11 cellular contexts compared by ENCODE assay signal in the genomic region with DNA sequence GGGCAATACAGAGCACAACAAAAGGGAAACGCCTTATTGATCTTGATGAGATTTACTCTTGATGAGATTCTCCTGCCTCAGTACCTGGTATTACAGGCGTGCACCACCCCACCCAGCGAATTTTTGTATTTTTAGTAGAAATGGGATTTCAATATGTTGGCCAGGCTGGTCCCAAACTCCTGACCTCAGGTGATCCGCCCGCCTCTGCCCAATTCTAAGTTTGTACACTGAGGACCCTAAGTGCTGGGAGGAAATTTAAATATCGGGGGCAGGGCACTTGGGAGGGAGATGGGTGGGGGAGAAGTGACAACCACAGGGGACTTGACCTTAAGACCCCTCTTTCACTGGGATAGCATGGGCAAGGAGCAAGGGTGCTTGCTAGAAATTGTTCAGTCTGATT. TPM values are rescaled to one million over a fixed set of nuclear protein-coding genes. Genes with fewer than 3 reads are reported as not detected.
A peak's percentile ranks its signal among the peaks of the same experiment; 100 is the strongest.
DNase-seq lines count a peak whose midpoint lies in the region; ATAC-seq, FAIRE-seq and TF ChIP-seq lines count a peak whose summit lies in the region.
"Had no signal": no experiment of that assay in that cellular context is flagged by ENCODE, and none has a peak within 500 bp of the region (broad histone marks: within the 10 kb centered on the region; RNA-seq: fewer than 3 reads in every experiment).

No MANE protein-coding gene starts in this region.

- POLR2A ChIA-PET in CD4-positive, alpha-beta memory T cell (lab: Charles Lee; ENCODE audit: partially characterized antibody): interaction anchor here (1.2 to 13.4 kb wide), 5 partner anchors 14 to 256 kb away, joined by 4 to 250 read pairs (median 13); a partner anchor contains a TSS

- no peak for TF ChIP-seq EP300 in neural cell (conservative IDR thresholded peaks at IDR 0.05; ENCODE audit: poor library complexity, severe bottlenecking)

- H3K9ac ChIP-seq in Karpas-422 (ENCODE audit: low read length) (peak overlapping the region; percentile 93; the same call in 1 of the 2 replicates), neural cell (ENCODE audit: low read length) (no peak overlapping the region)

- intact Hi-C loops in CD4-positive, alpha-beta memory T cell (cut with micrococcal nuclease): no loop called here

- no peak for FAIRE-seq in frontal cortex (lab: Jason Lieb, UNC)

- peak overlapping the region; percentile 80 for H3K4me2 ChIP-seq in Karpas-422 (ENCODE audit: low read depth, low read length, poor library complexity, severe bottlenecking)
- no peak overlapping the region for H3K4me2 ChIP-seq in neural cell (ENCODE audit: low read length)

- peaks cover 69% of the 10 kb centered on the region for H4K20me1 ChIP-seq in Karpas-422 (ENCODE audit: insufficient read depth, low read depth, low read length)
- H4K20me1 ChIP-seq in neural cell (ENCODE audit: insufficient read depth): no peaks in the 10 kb centered on the region

- H3K4me1 Mint-ChIP-seq in CD4-positive, alpha-beta memory T cell: peaks cover 61 to 94% (median 72%) of the 10 kb centered on the region in 4 donors
- peaks cover 79% of the 10 kb centered on the region for H3K4me1 Mint-ChIP-seq in central memory CD8-positive, alpha-beta T cell

- peaks cover 81% of the 10 kb centered on the region for H3K4me1 ChIP-seq in CD4-positive, alpha-beta memory T cell (ENCODE audit: insufficient read depth, low read length)
- peaks cover 52% of the 10 kb centered on the region for H3K4me1 ChIP-seq in Karpas-422 (ENCODE audit: low read length)

- no peaks in the 10 kb centered on the region for H3K27me3 ChIP-seq in CD4-positive, alpha-beta memory T cell (ENCODE audit: insufficient read depth, low read length)
- H3K27me3 ChIP-seq in Karpas-422 (ENCODE audit: low read length) (no peaks in the 10 kb centered on the region), neural cell (ENCODE audit: insufficient read depth, low read depth, low read length) (no peaks in the 10 kb centered on the region)

- H3K36me3 Mint-ChIP-seq in CD4-positive, alpha-beta memory T cell: peaks cover 43 to 72% of the 10 kb centered on the region in 2 donors
- peaks cover 78% of the 10 kb centered on the region for H3K36me3 Mint-ChIP-seq in central memory CD8-positive, alpha-beta T cell (ENCODE audit: insufficient read depth)

- no peak overlapping the region for H2AFZ ChIP-seq in Karpas-422 (ENCODE audit: low read length)
- no peak overlapping the region for H2AFZ ChIP-seq in neural cell (ENCODE audit: low read depth, low read length)

- TF ChIP-seq CTCF in neural cell (IDR thresholded peaks at IDR 0.05; ENCODE audit: poor library complexity, severe bottlenecking): no peak

- H3F3A ChIP-seq in neural cell (ENCODE audit: insufficient read depth, low read length, poor library complexity, severe bottlenecking): no peaks in the 10 kb centered on the region

- no peak for ATAC-seq in central memory CD8-positive, alpha-beta T cell (replicated peaks; ENCODE audit: extremely low read depth, poor library complexity, severe bottlenecking)

- peak overlapping the region; percentile 93 to 98 (median 95) for H3K27ac Mint-ChIP-seq in CD4-positive, alpha-beta memory T cell
- H3K27ac Mint-ChIP-seq in central memory CD8-positive, alpha-beta T cell (ENCODE audit: low read depth): peak overlapping the region; percentile 88

- H3K27me3 Mint-ChIP-seq in CD4-positive, alpha-beta memory T cell: no peaks in the 10 kb centered on the region
- H3K27me3 Mint-ChIP-seq in central memory CD8-positive, alpha-beta T cell: no peaks in the 10 kb centered on the region

- TF ChIP-seq RAD21 in neural cell (conservative IDR thresholded peaks at IDR 0.05): no peak

- H3K27ac ChIP-seq in CD4-positive, alpha-beta memory T cell (ENCODE audit: low read depth, low read length): peak overlapping the region; percentile 100
- H3K27ac ChIP-seq in Karpas-422 (ENCODE audit: low read length) (peak overlapping the region; percentile 87), neural cell (ENCODE audit: low read length) (no peak overlapping the region)

- H3K4me3 ChIP-seq in CD4-positive, alpha-beta memory T cell (ENCODE audit: low read length in 2 of 2): peak overlapping the region; percentile 63 to 70
- H3K4me3 ChIP-seq in Karpas-422 (ENCODE audit: low read length) (peak overlapping the region; percentile 90; the same call in 1 of the 2 replicates), neural cell (ENCODE audit: low read length) (peak overlapping the region; percentile 68)

- H3K9me3 ChIP-seq in CD4-positive, alpha-beta memory T cell (ENCODE audit: control insufficient read depth in 1 of 2, low read length in 2 of 2): no peaks in the 10 kb centered on the region
- H3K9me3 ChIP-seq in Karpas-422 (ENCODE audit: low read length): no peaks in the 10 kb centered on the region
- H3K9me3 ChIP-seq in neural cell (ENCODE audit: low read length): no peaks in the 10 kb centered on the region

- H3K4me3 Mint-ChIP-seq in CD4-positive, alpha-beta memory T cell: peak overlapping the region; percentile 88 to 95 (median 93)
- peak overlapping the region; percentile 91 for H3K4me3 Mint-ChIP-seq in central memory CD8-positive, alpha-beta T cell

- no peak for DNase-seq in CD4-positive, alpha-beta memory T cell
- DNase-seq in Karpas-422: no peak
- no peak for DNase-seq in central memory CD8-positive, alpha-beta T cell (ENCODE audit: low spot score in 2 of 2)
- DNase-seq in NCI-H774 (lab: John Stamatoyannopoulos, UW): no peak
- DNase-seq in NCI-H187 (lab: John Stamatoyannopoulos, UW): no peak
- DNase-seq in amygdala (lab: John Stamatoyannopoulos, UW): no peak
- DNase-seq in frontal cortex (ENCODE audit: low spot score in 2 of 2): no peak
- DNase-seq: NCI-H1436 had no signal

- H3K79me2 ChIP-seq in Karpas-422 (ENCODE audit: low read length) (peaks cover 89% of the 10 kb centered on the region), neural cell (replicated peaks; ENCODE audit: insufficient read depth, low read length) (peaks cover 25% of the 10 kb centered on the region)

- H3K9me2 ChIP-seq in Karpas-422 (replicated peaks; ENCODE audit: insufficient read depth, low read length) (no peaks in the 10 kb centered on the region), neural cell (ENCODE audit: insufficient read depth, low read length) (no peaks in the 10 kb centered on the region)

- peaks cover 46% of the 10 kb centered on the region for H3K36me3 ChIP-seq in CD4-positive, alpha-beta memory T cell (ENCODE audit: insufficient read depth, low read length)
- H3K36me3 ChIP-seq in Karpas-422 (ENCODE audit: insufficient read depth, low read length) (peaks cover 56% of the 10 kb centered on the region), neural cell (ENCODE audit: insufficient read depth, low read length) (no peaks in the 10 kb centered on the region)

- H3K9me3 Mint-ChIP-seq in CD4-positive, alpha-beta memory T cell: no peaks in the 10 kb centered on the region
- H3K9me3 Mint-ChIP-seq in central memory CD8-positive, alpha-beta T cell: no peaks in the 10 kb centered on the region

- CTCF ChIA-PET in CD4-positive, alpha-beta memory T cell (lab: Charles Lee; ENCODE audit: partially characterized antibody): interaction anchor here (0.6 to 1.1 kb wide), 2 partner anchors 35 to 129 kb away, joined by 3 read pairs; no protein-coding TSS in a partner anchor

TF ChIP-seq in neural cell, 6 proteins besides CTCF, POLR2A, EP300 and RAD21:
- TF ChIP-seq EZH2 (IDR thresholded peaks at IDR 0.05; ENCODE audit: borderline replicate concordance, insufficient read depth, low read length, poor library complexity, severe bottlenecking) (no peak), SMC3 (conservative IDR thresholded peaks at IDR 0.05; ENCODE audit: poor library complexity) (no peak), POLR2AphosphoS5 (IDR thresholded peaks at IDR 0.05) (no peak), MXI1 (conservative IDR thresholded peaks at IDR 0.05; ENCODE audit: poor library complexity, severe bottlenecking) (no peak), TAF1 (IDR thresholded peaks at IDR 0.05; ENCODE audit: low read depth) (no peak)
- TF ChIP-seq, protein P1, sequence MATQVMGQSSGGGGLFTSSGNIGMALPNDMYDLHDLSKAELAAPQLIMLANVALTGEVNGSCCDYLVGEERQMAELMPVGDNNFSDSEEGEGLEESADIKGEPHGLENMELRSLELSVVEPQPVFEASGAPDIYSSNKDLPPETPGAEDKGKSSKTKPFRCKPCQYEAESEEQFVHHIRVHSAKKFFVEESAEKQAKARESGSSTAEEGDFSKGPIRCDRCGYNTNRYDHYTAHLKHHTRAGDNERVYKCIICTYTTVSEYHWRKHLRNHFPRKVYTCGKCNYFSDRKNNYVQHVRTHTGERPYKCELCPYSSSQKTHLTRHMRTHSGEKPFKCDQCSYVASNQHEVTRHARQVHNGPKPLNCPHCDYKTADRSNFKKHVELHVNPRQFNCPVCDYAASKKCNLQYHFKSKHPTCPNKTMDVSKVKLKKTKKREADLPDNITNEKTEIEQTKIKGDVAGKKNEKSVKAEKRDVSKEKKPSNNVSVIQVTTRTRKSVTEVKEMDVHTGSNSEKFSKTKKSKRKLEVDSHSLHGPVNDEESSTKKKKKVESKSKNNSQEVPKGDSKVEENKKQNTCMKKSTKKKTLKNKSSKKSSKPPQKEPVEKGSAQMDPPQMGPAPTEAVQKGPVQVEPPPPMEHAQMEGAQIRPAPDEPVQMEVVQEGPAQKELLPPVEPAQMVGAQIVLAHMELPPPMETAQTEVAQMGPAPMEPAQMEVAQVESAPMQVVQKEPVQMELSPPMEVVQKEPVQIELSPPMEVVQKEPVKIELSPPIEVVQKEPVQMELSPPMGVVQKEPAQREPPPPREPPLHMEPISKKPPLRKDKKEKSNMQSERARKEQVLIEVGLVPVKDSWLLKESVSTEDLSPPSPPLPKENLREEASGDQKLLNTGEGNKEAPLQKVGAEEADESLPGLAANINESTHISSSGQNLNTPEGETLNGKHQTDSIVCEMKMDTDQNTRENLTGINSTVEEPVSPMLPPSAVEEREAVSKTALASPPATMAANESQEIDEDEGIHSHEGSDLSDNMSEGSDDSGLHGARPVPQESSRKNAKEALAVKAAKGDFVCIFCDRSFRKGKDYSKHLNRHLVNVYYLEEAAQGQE (IDR thresholded peaks at IDR 0.05; ENCODE audit: borderline replicate concordance): no peak

RNA-seq across cellular contexts. Expression of a gene that starts 14.1 kb away (rescaled TPM):
- total RNA-seq in CD4-positive, alpha-beta memory T cell: 100 to 1,000 TPM; 204 to 206 TPM
- 100 to 1,000 TPM; 242 to 296 TPM for polyA plus RNA-seq in CD4-positive, alpha-beta memory T cell
- 160 and 269 TPM in 2 replicates for total RNA-seq in Karpas-422 (2014; rRNA removed; shearing (Covaris generic); ENCODE audit: low replicate concordance)
- 65.0 and 65.8 TPM in 2 replicates for polyA plus RNA-seq in neural cell
- 73.0 and 77.0 TPM in 2 replicates for polyA minus RNA-seq in neural cell
- total RNA-seq in frontal cortex: 97.4 TPM

RNA-seq across cellular contexts. Expression of a gene that starts 23.4 kb away (rescaled TPM):
- not detected for total RNA-seq in CD4-positive, alpha-beta memory T cell
- polyA plus RNA-seq in CD4-positive, alpha-beta memory T cell: not detected
- not detected in 2 replicates for total RNA-seq in Karpas-422 (2014; rRNA removed; shearing (Covaris generic); ENCODE audit: low replicate concordance)
- not detected in 2 replicates for polyA plus RNA-seq in neural cell
- polyA minus RNA-seq in neural cell: not detected in 2 replicates
- total RNA-seq in frontal cortex: not detected
- total RNA-seq: pulmonary artery endothelial cell, subcutaneous adipose tissue had no signal

RNA-seq across cellular contexts. Expression of a gene that starts 42.0 kb away (rescaled TPM):
- total RNA-seq in CD4-positive, alpha-beta memory T cell: 1 to 10 TPM; 3.1 to 5.6 TPM
- polyA plus RNA-seq in CD4-positive, alpha-beta memory T cell: 1 to 10 TPM; 4.8 to 7.7 TPM
- total RNA-seq in Karpas-422 (2014; rRNA removed; shearing (Covaris generic); ENCODE audit: low replicate concordance): 11.5 and 11.8 TPM in 2 replicates
- 6.2 and 11.8 TPM in 2 replicates for polyA plus RNA-seq in neural cell
- polyA minus RNA-seq in neural cell: 20.2 and 23.5 TPM in 2 replicates
- 10.6 TPM for total RNA-seq in frontal cortex
